In the genomic region with DNA sequence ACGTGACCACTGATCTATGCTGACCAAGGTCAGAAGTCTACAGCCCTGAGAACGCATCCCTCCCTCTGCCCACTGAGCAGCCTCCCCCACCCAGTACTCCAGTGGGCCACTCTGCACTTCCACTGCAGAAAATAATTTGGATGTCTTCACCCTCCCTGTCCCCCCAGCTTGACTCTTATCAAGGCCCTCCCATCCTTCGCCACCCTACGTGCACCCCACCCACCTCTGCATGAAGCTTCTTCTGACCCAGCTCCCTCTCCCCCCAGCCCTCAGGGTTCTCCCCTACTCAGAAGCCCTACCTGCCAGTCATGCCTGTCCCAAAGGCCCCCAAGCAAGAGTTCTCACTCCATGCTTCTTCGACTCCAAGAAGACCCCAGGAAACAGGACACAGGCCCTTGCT, we compare ENCODE assay signal across 28 cellular contexts.
"Had no signal": no experiment of that assay in that cellular context is flagged by ENCODE, and none has a peak within 500 bp of the region (broad histone marks: within the 10 kb centered on the region; RNA-seq: fewer than 3 reads in every experiment).

No MANE protein-coding gene starts in this region.

- DNase-seq: heart left ventricle; hypothalamus; immature natural killer cell; left ventricle myocardium inferior; midbrain; mucosa of descending colon; naive thymus-derived CD4-positive, alpha-beta T cell; occipital lobe; ovary; right lobe of liver; stimulated activated CD4-positive, alpha-beta T cell treated with anti-CD3 and anti-CD28 coated beads, Interleukin-12 subunit alpha, Interleukin-12 subunit beta, amount 100 ng/mL, for 4 hours; stimulated activated CD4-positive, alpha-beta T cell treated with anti-CD3 and anti-CD28 coated beads, Interleukin-15, amount 100 ng/mL, for 24 hours; stimulated activated CD4-positive, alpha-beta T cell treated with anti-CD3 and anti-CD28 coated beads, Interleukin-2, amount 100 ng/mL, for 24 hours; stimulated activated CD4-positive, alpha-beta T cell treated with anti-CD3 and anti-CD28 coated beads, Interleukin-4, amount 100 ng/mL, for 1 hour; stimulated activated naive B cell treated with anti-CD40 and anti-IgM and Interleukin-4, amounts not matched to agents 10 μg/mL and 1 μg/mL and 100 μg/mL, for 72 hours; tibial artery; trophoblast cell; uterus had no signal

- H3K4me1 ChIP-seq: heart left ventricle, left ventricle myocardium inferior, right atrium auricular region, right lobe of liver, suprapubic skin, tibial artery, uterus had no signal

- H3K27me3 ChIP-seq: ovary, right atrium auricular region, right lobe of liver, uterus had no signal

- H3K4me1 Mint-ChIP-seq: immature natural killer cell had no signal

- H3K9me3 ChIP-seq: heart left ventricle, left ventricle myocardium inferior, mucosa of descending colon, neutrophil, ovary, right atrium auricular region, right lobe of liver, suprapubic skin, thoracic aorta, tibial artery, uterus had no signal

- H3K4me3 ChIP-seq: heart left ventricle, left ventricle myocardium inferior, lung, mucosa of descending colon, ovary, right atrium auricular region, right lobe of liver, smooth muscle cell, suprapubic skin, thoracic aorta, tibial artery, uterus had no signal

- ATAC-seq: heart left ventricle; mucosa of descending colon; naive thymus-derived CD4-positive, alpha-beta T cell; right lobe of liver; stimulated activated naive B cell treated with anti-CD40 and anti-IgM and Interleukin-4, amounts not matched to agents 10 μg/mL and 1 μg/mL and 100 μg/mL, for 72 hours had no signal

- H3K27ac ChIP-seq: heart left ventricle, left ventricle myocardium inferior, neutrophil, ovary, right atrium auricular region, right lobe of liver, suprapubic skin, thoracic aorta, tibial artery, uterus had no signal

- H3K4me3 Mint-ChIP-seq: immature natural killer cell; naive thymus-derived CD4-positive, alpha-beta T cell; natural killer cell treated with Interleukin-12 subunit alpha and Interleukin-12 subunit beta and Interleukin-15 and Interleukin-18, amount 100 ng/mL, for 72 hours; stimulated activated naive B cell treated with anti-CD40 and anti-IgM and Interleukin-4, amounts not matched to agents 10 μg/mL and 1 μg/mL and 100 μg/mL, for 72 hours; stimulated activated naive CD8-positive, alpha-beta T cell treated with anti-CD3 and anti-CD28 coated beads, Interleukin-15, Interleukin-2, amounts not matched to agents 100 ng/mL and 50 ng/mL, for 24 hours had no signal

- H3K9me3 Mint-ChIP-seq: immature natural killer cell; natural killer cell treated with Interleukin-12 subunit alpha and Interleukin-12 subunit beta and Interleukin-15 and Interleukin-18, amount 100 ng/mL, for 72 hours; stimulated activated naive CD8-positive, alpha-beta T cell treated with anti-CD3 and anti-CD28 coated beads, Interleukin-15, Interleukin-2, amounts not matched to agents 100 ng/mL and 50 ng/mL, for 24 hours had no signal

- H3K36me3 Mint-ChIP-seq: immature natural killer cell; naive thymus-derived CD4-positive, alpha-beta T cell; natural killer cell treated with Interleukin-12 subunit alpha and Interleukin-12 subunit beta and Interleukin-15 and Interleukin-18, amount 100 ng/mL, for 72 hours; stimulated activated naive B cell treated with anti-CD40 and anti-IgM and Interleukin-4, amounts not matched to agents 10 μg/mL and 1 μg/mL and 100 μg/mL, for 72 hours had no signal

- H3K36me3 ChIP-seq: heart left ventricle, left ventricle myocardium inferior, neutrophil, ovary, right atrium auricular region, right lobe of liver, suprapubic skin, thoracic aorta, tibial artery, uterus had no signal

- FAIRE-seq: islet of Langerhans had no signal

- H3K27ac Mint-ChIP-seq: immature natural killer cell; natural killer cell treated with Interleukin-12 subunit alpha and Interleukin-12 subunit beta and Interleukin-15 and Interleukin-18, amount 100 ng/mL, for 72 hours; progenitor cell of endocrine pancreas; stimulated activated naive B cell treated with anti-CD40 and anti-IgM and Interleukin-4, amounts not matched to agents 10 μg/mL and 1 μg/mL and 100 μg/mL, for 72 hours; stimulated activated naive CD8-positive, alpha-beta T cell treated with anti-CD3 and anti-CD28 coated beads, Interleukin-15, Interleukin-2, amounts not matched to agents 100 ng/mL and 50 ng/mL, for 24 hours had no signal
